21 cellular contexts compared by ENCODE assay signal in the genomic region with DNA sequence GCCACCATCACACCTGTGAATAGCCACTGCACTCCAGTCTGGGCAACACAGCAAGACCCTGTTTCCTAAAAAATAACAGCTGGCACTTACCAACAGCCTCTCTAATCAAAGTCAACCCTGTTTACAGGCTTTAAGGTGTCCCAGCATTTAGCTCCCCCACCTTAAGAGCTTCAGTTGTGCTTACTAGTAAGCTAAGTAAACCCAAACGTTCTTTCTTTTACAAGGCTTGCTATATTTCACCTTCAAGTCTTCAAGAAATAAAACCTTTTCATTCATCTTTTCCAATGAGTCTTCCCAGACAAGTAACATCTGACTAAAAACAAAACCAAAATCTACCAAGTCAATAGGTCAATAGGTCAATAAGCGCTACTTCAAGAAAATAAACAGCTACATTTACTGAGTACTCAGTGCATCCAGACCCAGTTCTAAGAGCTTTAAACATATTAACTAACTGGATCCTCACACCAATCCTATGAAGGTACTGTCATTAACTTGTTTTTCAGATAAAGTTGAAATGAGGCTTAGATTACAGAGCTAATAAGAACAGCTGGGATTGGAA.
DNase-seq lines count a peak whose midpoint lies in the region; ATAC-seq lines count a peak whose summit lies in the region.
"Had no signal": no experiment of that assay in that cellular context is flagged by ENCODE, and none has a peak within 500 bp of the region (broad histone marks: within the 10 kb centered on the region; RNA-seq: fewer than 3 reads in every experiment).

No MANE protein-coding gene starts in this region.

- DNase-seq in activated CD4-positive, CD25-positive, alpha-beta regulatory T cell (lab: John Stamatoyannopoulos, UW), result no peak
- no peak for DNase-seq in activated naive CD8-positive, alpha-beta T cell treated with anti-CD3 and anti-CD28 coated beads, Interleukin-2, amount 50 U/mL, for 24 hours
- DNase-seq in activated naive CD8-positive, alpha-beta T cell treated with anti-CD3 and anti-CD28 coated beads for 36 hours, result no peak
- no peak for DNase-seq in central memory CD8-positive, alpha-beta T cell (ENCODE audit: low spot score in 2 of 2)
- no peak for DNase-seq in stimulated activated effector memory CD8-positive, alpha-beta T cell treated with anti-CD3 and anti-CD28 coated beads, Interleukin-12 subunit alpha, Interleukin-12 subunit beta, amount 100 ng/mL, for 72 hours (ENCODE audit: low spot score in 2 of 2)
- DNase-seq in AG20443 (ENCODE audit: low spot score), result no peak
- no peak for DNase-seq in MG63
- DNase-seq: 8988T, ACHN, NCI-H1092, NCI-H1417 treated with DMSO at 0.1 percent for 48 hours, NCI-H1694 treated with DMSO at 0.1 percent for 48 hours, NCI-H2081, NCI-H2171, NCI-H226, NCI-H510A, NCI-H69, SIG-M5 had no signal

- H3K4me3 Mint-ChIP-seq in activated naive CD8-positive, alpha-beta T cell treated with anti-CD3 and anti-CD28 coated beads, Interleukin-2, amount 50 U/mL, for 24 hours, result no peak overlapping the region
- no peak overlapping the region for H3K4me3 Mint-ChIP-seq in activated naive CD8-positive, alpha-beta T cell treated with anti-CD3 and anti-CD28 coated beads for 36 hours
- no peak overlapping the region for H3K4me3 Mint-ChIP-seq in central memory CD8-positive, alpha-beta T cell
- no peak overlapping the region for H3K4me3 Mint-ChIP-seq in stimulated activated effector memory CD8-positive, alpha-beta T cell treated with anti-CD3 and anti-CD28 coated beads, Interleukin-12 subunit alpha, Interleukin-12 subunit beta, amount 100 ng/mL, for 72 hours
- H3K4me3 Mint-ChIP-seq: IgD-negative memory B cell had no signal

- ATAC-seq in activated CD4-positive, CD25-positive, alpha-beta regulatory T cell treated with anti-CD3 and anti-CD28 coated beads, Interleukin-2, amount 50 U/mL, for 24 hours, result peak; percentile 44 to 56
- ATAC-seq in activated naive CD8-positive, alpha-beta T cell treated with anti-CD3 and anti-CD28 coated beads, Interleukin-2, amount 50 U/mL, for 24 hours, result peak; percentile 57
- ATAC-seq in central memory CD8-positive, alpha-beta T cell (replicated peaks; ENCODE audit: extremely low read depth, poor library complexity, severe bottlenecking), result no peak
- ATAC-seq in stimulated activated effector memory CD8-positive, alpha-beta T cell treated with anti-CD3 and anti-CD28 coated beads, Interleukin-12 subunit alpha, Interleukin-12 subunit beta, amount 100 ng/mL, for 72 hours, result no peak
- ATAC-seq: HCT116 had no signal

- no peak overlapping the region for H3K27ac Mint-ChIP-seq in activated naive CD8-positive, alpha-beta T cell treated with anti-CD3 and anti-CD28 coated beads, Interleukin-2, amount 50 U/mL, for 24 hours
- H3K27ac Mint-ChIP-seq in activated naive CD8-positive, alpha-beta T cell treated with anti-CD3 and anti-CD28 coated beads for 36 hours, result no peak overlapping the region
- H3K27ac Mint-ChIP-seq in central memory CD8-positive, alpha-beta T cell (ENCODE audit: low read depth), result peak overlapping the region; percentile 1
- peak overlapping the region; percentile 75 for H3K27ac Mint-ChIP-seq in stimulated activated effector memory CD8-positive, alpha-beta T cell treated with anti-CD3 and anti-CD28 coated beads, Interleukin-12 subunit alpha, Interleukin-12 subunit beta, amount 100 ng/mL, for 72 hours
- H3K27ac Mint-ChIP-seq: IgD-negative memory B cell had no signal

- H3K9me3 Mint-ChIP-seq in activated naive CD8-positive, alpha-beta T cell treated with anti-CD3 and anti-CD28 coated beads, Interleukin-2, amount 50 U/mL, for 24 hours, result no peaks in the 10 kb centered on the region
- no peaks in the 10 kb centered on the region for H3K9me3 Mint-ChIP-seq in activated naive CD8-positive, alpha-beta T cell treated with anti-CD3 and anti-CD28 coated beads for 36 hours
- no peaks in the 10 kb centered on the region for H3K9me3 Mint-ChIP-seq in central memory CD8-positive, alpha-beta T cell
- no peaks in the 10 kb centered on the region for H3K9me3 Mint-ChIP-seq in stimulated activated effector memory CD8-positive, alpha-beta T cell treated with anti-CD3 and anti-CD28 coated beads, Interleukin-12 subunit alpha, Interleukin-12 subunit beta, amount 100 ng/mL, for 72 hours
- H3K9me3 Mint-ChIP-seq: IgD-negative memory B cell had no signal

- no peaks in the 10 kb centered on the region for H3K27me3 ChIP-seq in MG63

- H3K4me1 Mint-ChIP-seq in activated naive CD8-positive, alpha-beta T cell treated with anti-CD3 and anti-CD28 coated beads, Interleukin-2, amount 50 U/mL, for 24 hours, result peaks cover 16% of the 10 kb centered on the region
- H3K4me1 Mint-ChIP-seq in activated naive CD8-positive, alpha-beta T cell treated with anti-CD3 and anti-CD28 coated beads for 36 hours, result peaks cover 18% of the 10 kb centered on the region
- H3K4me1 Mint-ChIP-seq in central memory CD8-positive, alpha-beta T cell, result peaks cover 19% of the 10 kb centered on the region
- H3K4me1 Mint-ChIP-seq in stimulated activated effector memory CD8-positive, alpha-beta T cell treated with anti-CD3 and anti-CD28 coated beads, Interleukin-12 subunit alpha, Interleukin-12 subunit beta, amount 100 ng/mL, for 72 hours, result peaks cover 6% of the 10 kb centered on the region

- no peaks in the 10 kb centered on the region for H3K9me3 ChIP-seq in MG63

- H3K4me3 ChIP-seq in MG63, result no peak overlapping the region

- peaks cover 39% of the 10 kb centered on the region for H3K36me3 Mint-ChIP-seq in activated naive CD8-positive, alpha-beta T cell treated with anti-CD3 and anti-CD28 coated beads, Interleukin-2, amount 50 U/mL, for 24 hours (ENCODE audit: low read depth)
- H3K36me3 Mint-ChIP-seq in activated naive CD8-positive, alpha-beta T cell treated with anti-CD3 and anti-CD28 coated beads for 36 hours, result peaks cover 28% of the 10 kb centered on the region
- H3K36me3 Mint-ChIP-seq in central memory CD8-positive, alpha-beta T cell (ENCODE audit: insufficient read depth), result peaks cover 48% of the 10 kb centered on the region
- peaks cover 84% of the 10 kb centered on the region for H3K36me3 Mint-ChIP-seq in stimulated activated effector memory CD8-positive, alpha-beta T cell treated with anti-CD3 and anti-CD28 coated beads, Interleukin-12 subunit alpha, Interleukin-12 subunit beta, amount 100 ng/mL, for 72 hours

- H3K36me3 ChIP-seq in MG63, result peaks cover 16% of the 10 kb centered on the region

- no peaks in the 10 kb centered on the region for H3K27me3 Mint-ChIP-seq in activated naive CD8-positive, alpha-beta T cell treated with anti-CD3 and anti-CD28 coated beads, Interleukin-2, amount 50 U/mL, for 24 hours
- H3K27me3 Mint-ChIP-seq in activated naive CD8-positive, alpha-beta T cell treated with anti-CD3 and anti-CD28 coated beads for 36 hours, result no peaks in the 10 kb centered on the region
- no peaks in the 10 kb centered on the region for H3K27me3 Mint-ChIP-seq in central memory CD8-positive, alpha-beta T cell
- H3K27me3 Mint-ChIP-seq: IgD-negative memory B cell had no signal

Comparison
In these comparisons a context has a peak if more than half of its experiments do, and no peak if none do; other contexts are left out.
1. ATAC-seq: peak in activated CD4-positive, CD25-positive, alpha-beta regulatory T cell treated with anti-CD3 and anti-CD28 coated beads, Interleukin-2, amount 50 U/mL, for 24 hours (2 of 2) and activated naive CD8-positive, alpha-beta T cell treated with anti-CD3 and anti-CD28 coated beads, Interleukin-2, amount 50 U/mL, for 24 hours (single experiment); none in central memory CD8-positive, alpha-beta T cell (single experiment) and stimulated activated effector memory CD8-positive, alpha-beta T cell treated with anti-CD3 and anti-CD28 coated beads, Interleukin-12 subunit alpha, Interleukin-12 subunit beta, amount 100 ng/mL, for 72 hours (single experiment).
2. H3K27ac Mint-ChIP-seq: peak in central memory CD8-positive, alpha-beta T cell (single experiment) and stimulated activated effector memory CD8-positive, alpha-beta T cell treated with anti-CD3 and anti-CD28 coated beads, Interleukin-12 subunit alpha, Interleukin-12 subunit beta, amount 100 ng/mL, for 72 hours (single experiment); none in activated naive CD8-positive, alpha-beta T cell treated with anti-CD3 and anti-CD28 coated beads, Interleukin-2, amount 50 U/mL, for 24 hours (single experiment) and activated naive CD8-positive, alpha-beta T cell treated with anti-CD3 and anti-CD28 coated beads for 36 hours (single experiment).